In the genomic region with DNA sequence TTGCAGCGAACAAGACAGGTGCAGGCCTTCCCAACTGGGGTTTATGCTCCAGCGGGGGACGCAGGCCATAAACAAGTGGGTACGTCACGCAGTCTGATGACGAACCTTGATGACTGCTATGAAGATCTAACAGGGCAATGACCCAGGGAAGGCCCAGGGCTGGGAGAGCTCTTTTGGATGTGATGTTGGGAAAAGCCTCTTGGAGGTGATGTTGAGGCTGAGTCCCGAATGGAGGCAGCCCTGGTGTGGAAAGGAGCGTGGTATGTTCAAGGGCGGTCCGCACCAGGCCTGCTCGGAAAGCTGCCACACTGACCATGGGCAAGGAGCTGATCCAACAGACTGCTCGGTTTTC, we compare ENCODE assay signal across 9 cellular contexts. TPM values are rescaled to one million over a fixed set of nuclear protein-coding genes. Genes with fewer than 3 reads are reported as not detected.
DNase-seq lines count a peak whose midpoint lies in the region; ATAC-seq and TF ChIP-seq lines count a peak whose summit lies in the region.
"Had no signal": no experiment of that assay in that cellular context is flagged by ENCODE, and none has a peak within 500 bp of the region (broad histone marks: within the 10 kb centered on the region; RNA-seq: fewer than 3 reads in every experiment).

No MANE protein-coding gene starts in this region.

- peaks cover 9% of the 10 kb centered on the region for H3K27me3 Mint-ChIP-seq in activated CD8-positive, alpha-beta T cell treated with anti-CD3 and anti-CD28 coated beads for 36 hours
- peaks cover 0 to 6% (median 2%) of the 10 kb centered on the region in 3 donors for H3K27me3 Mint-ChIP-seq in immature natural killer cell (ENCODE audit: low read depth in 3 of 3)
- peaks cover 0 to 4% of the 10 kb centered on the region in 2 donors for H3K27me3 Mint-ChIP-seq in stimulated activated naive B cell treated with anti-CD40 and anti-IgM and Interleukin-4, amounts not matched to agents 10 μg/mL and 1 μg/mL and 100 μg/mL, for 72 hours

- H3K4me3 ChIP-seq in IMR-90 (ENCODE audit: insufficient read depth, low read depth, low read length) = no peak overlapping the region

- in situ Hi-C loops in IMR-90 (cut with MboI; ENCODE audit: low sequenced_read_pairs) = no loop called here

- H3K14ac ChIP-seq in IMR-90 (replicated peaks; ENCODE audit: low read depth, low read length) = no peak overlapping the region

- no peak overlapping the region for H2BK15ac ChIP-seq in IMR-90 (ENCODE audit: low read depth, low read length)

- no peak overlapping the region for H2BK5ac ChIP-seq in IMR-90 (ENCODE audit: low read depth, low read length, poor library complexity, severe bottlenecking)

- H3K27ac ChIP-seq in IMR-90 (ENCODE audit: insufficient read depth, low read length) = no peak overlapping the region

- peak overlapping the region; percentile 87; the same call in 1 of the 2 replicates for H3K4ac ChIP-seq in IMR-90 (ENCODE audit: low read depth, low read length)

- H3K4me1 Mint-ChIP-seq in activated CD8-positive, alpha-beta T cell treated with anti-CD3 and anti-CD28 coated beads for 36 hours (ENCODE audit: low read depth) = peaks cover 52% of the 10 kb centered on the region
- H3K4me1 Mint-ChIP-seq in immature natural killer cell = peaks cover 73 to 76% of the 10 kb centered on the region in 2 donors
- H3K4me1 Mint-ChIP-seq in stimulated activated naive B cell treated with anti-CD40 and anti-IgM and Interleukin-4, amounts not matched to agents 10 μg/mL and 1 μg/mL and 100 μg/mL, for 72 hours = peaks cover 42 to 71% of the 10 kb centered on the region in 2 donors

- no peak overlapping the region for H4K91ac ChIP-seq in IMR-90 (ENCODE audit: insufficient read depth, low read depth, low read length)

- no peak overlapping the region for H3K18ac ChIP-seq in IMR-90 (ENCODE audit: low read depth, low read length)

- peak overlapping the region in 1 of 2 experiments; percentile 83; a peak in 1 of 4 replicates for H4K8ac ChIP-seq in IMR-90 (ENCODE audit: low read depth in 2 of 2, low read length in 2 of 2)

- peak overlapping the region; percentile 68; the same call in 1 of the 2 replicates for H2BK120ac ChIP-seq in IMR-90 (ENCODE audit: low read depth, low read length)

- POLR2A ChIA-PET in IMR-90 (lab: Charles Lee; ENCODE audit: unreplicated experiment) = no interaction called here
- POLR2A ChIA-PET in activated CD8-positive, alpha-beta T cell treated with anti-CD3 and anti-CD28 coated beads for 36 hours (lab: Charles Lee) = interaction anchor here (0.8 to 2.4 kb wide), 5 partner anchors 12 to 139 kb away, joined by 3 to 22 read pairs (median 7); a partner anchor contains a TSS

- no peak overlapping the region for H4K5ac ChIP-seq in IMR-90 (ENCODE audit: low read depth, low read length)

- TF ChIP-seq POLR2A in IMR-90 (IDR thresholded peaks at IDR 0.05; ENCODE audit: low read depth, low read length) = no peak

- H3K23ac ChIP-seq in IMR-90 (ENCODE audit: low read depth, low read length) = 0 out of 2 replicates have a peak overlapping the region, but pooled peaks have one; percentile 80

- peaks cover 52% of the 10 kb centered on the region for H3K36me3 Mint-ChIP-seq in activated CD8-positive, alpha-beta T cell treated with anti-CD3 and anti-CD28 coated beads for 36 hours (ENCODE audit: low read depth)
- H3K36me3 Mint-ChIP-seq in immature natural killer cell = no peaks in the 10 kb centered on the region
- peaks cover 59 to 71% of the 10 kb centered on the region in 2 donors for H3K36me3 Mint-ChIP-seq in stimulated activated naive B cell treated with anti-CD40 and anti-IgM and Interleukin-4, amounts not matched to agents 10 μg/mL and 1 μg/mL and 100 μg/mL, for 72 hours

- H3K27me3 ChIP-seq in IMR-90 (ENCODE audit: control insufficient read depth, insufficient read depth, low read length) = no peaks in the 10 kb centered on the region

- peaks cover 15% of the 10 kb centered on the region; the same call in 1 of the 2 replicates for H3K4me1 ChIP-seq in IMR-90 (ENCODE audit: control insufficient read depth, insufficient read depth, low read length)

- intact Hi-C loops in IMR-90 (cut with micrococcal nuclease) = no loop called here
- intact Hi-C loops in activated CD8-positive, alpha-beta T cell treated with anti-CD3 and anti-CD28 coated beads for 36 hours (cut with micrococcal nuclease) = no loop called here

- dilution Hi-C loops in IMR-90 (cut with HindIII; ENCODE audit: low sequenced_read_pairs, unreplicated experiment) = no loop called here

- no peaks in the 10 kb centered on the region for H3K9me3 ChIP-seq in IMR-90 (ENCODE audit: control insufficient read depth, insufficient read depth, low read length)

- H4K20me1 ChIP-seq in IMR-90 (ENCODE audit: insufficient read depth, low read length) = peaks cover 53% of the 10 kb centered on the region; the same call in 1 of the 2 replicates

- DNase-seq in IMR-90 = no peak
- no peak for DNase-seq in activated CD8-positive, alpha-beta T cell treated with anti-CD3 and anti-CD28 coated beads for 36 hours
- no peak for DNase-seq in immature natural killer cell
- no peak for DNase-seq in stimulated activated naive B cell treated with anti-CD40 and anti-IgM and Interleukin-4, amounts not matched to agents 10 μg/mL and 1 μg/mL and 100 μg/mL, for 72 hours
- DNase-seq in islet precursor cell = no peak
- no peak for DNase-seq in NCI-H1092 (lab: John Stamatoyannopoulos, UW)
- DNase-seq: stimulated activated naive CD4-positive, alpha-beta T cell treated with Interleukin-2 at 50 U/mL for 16 hours had no signal

- H3K9me1 ChIP-seq in IMR-90 (ENCODE audit: insufficient read depth, low read length) = peaks cover 28% of the 10 kb centered on the region

- WGBS in IMR-90 (ENCODE audit: extremely low coverage in 2 of 2, insufficient read length in 1 of 2), 2 experiments = 95% methylated on average over 8 of the region's 12 CpGs; no CpG with 5 or more reads in 1 of the 2 experiments

- peak overlapping the region; percentile 43 for H3K4me3 Mint-ChIP-seq in activated CD8-positive, alpha-beta T cell treated with anti-CD3 and anti-CD28 coated beads for 36 hours
- H3K4me3 Mint-ChIP-seq in immature natural killer cell = peak overlapping the region; percentile 56 to 83 (median 80)
- peak overlapping the region; percentile 72 to 75 for H3K4me3 Mint-ChIP-seq in stimulated activated naive B cell treated with anti-CD40 and anti-IgM and Interleukin-4, amounts not matched to agents 10 μg/mL and 1 μg/mL and 100 μg/mL, for 72 hours

- no TSS peak for BruUV-seq in IMR-90 (replicated peaks; lab: Mats Ljungman, UMichigan)

- no peak overlapping the region for H3K4me2 ChIP-seq in IMR-90 (ENCODE audit: low read depth, low read length)

- peak overlapping the region; percentile 47 for H2AK9ac ChIP-seq in IMR-90 (replicated peaks; ENCODE audit: low read depth, low read length, poor library complexity)

- CTCF ChIA-PET in IMR-90 (lab: Yijun Ruan, JAX) = interaction anchor here (1.5 kb wide), 1 partner anchor 37 kb away, joined by 6 read pairs; no protein-coding TSS in a partner anchor
- CTCF ChIA-PET in activated CD8-positive, alpha-beta T cell treated with anti-CD3 and anti-CD28 coated beads for 36 hours (lab: Charles Lee) = interaction anchor here (1.0 to 2.2 kb wide), 6 partner anchors 18 to 498 kb away, joined by 3 to 11 read pairs (median 4); a partner anchor contains a TSS

- no peak overlapping the region for H3K56ac ChIP-seq in IMR-90 (ENCODE audit: extremely low read depth, insufficient read depth, low read length)

- TF ChIP-seq CTCF in IMR-90 (conservative IDR thresholded peaks at IDR 0.05; ENCODE audit: low read depth, low read length) = no peak
- no peak for TF ChIP-seq CTCF in activated CD8-positive, alpha-beta T cell treated with anti-CD3 and anti-CD28 coated beads for 36 hours (IDR thresholded peaks at IDR 0.05)

- no peaks in the 10 kb centered on the region for H3K9me3 Mint-ChIP-seq in activated CD8-positive, alpha-beta T cell treated with anti-CD3 and anti-CD28 coated beads for 36 hours
- no peaks in the 10 kb centered on the region for H3K9me3 Mint-ChIP-seq in immature natural killer cell
- peaks cover 2 to 7% of the 10 kb centered on the region in 2 donors for H3K9me3 Mint-ChIP-seq in stimulated activated naive B cell treated with anti-CD40 and anti-IgM and Interleukin-4, amounts not matched to agents 10 μg/mL and 1 μg/mL and 100 μg/mL, for 72 hours

- H3K79me1 ChIP-seq in IMR-90 (ENCODE audit: low read depth in 1 of 2, low read length in 2 of 2) = peaks cover 19 to 87% of the 10 kb centered on the region in 2 experiments

- H2AFZ ChIP-seq in IMR-90 (replicated peaks; ENCODE audit: low read length, poor library complexity) = peak overlapping the region; percentile 26

- H2AK5ac ChIP-seq in IMR-90 (ENCODE audit: low read depth, low read length) = peak overlapping the region; percentile 16; the same call in 1 of the 2 replicates

- H3K27ac Mint-ChIP-seq in activated CD8-positive, alpha-beta T cell treated with anti-CD3 and anti-CD28 coated beads for 36 hours = peak overlapping the region; percentile 93
- peak overlapping the region; percentile 94 to 98 (median 96) for H3K27ac Mint-ChIP-seq in immature natural killer cell
- H3K27ac Mint-ChIP-seq in stimulated activated naive B cell treated with anti-CD40 and anti-IgM and Interleukin-4, amounts not matched to agents 10 μg/mL and 1 μg/mL and 100 μg/mL, for 72 hours = peak overlapping the region; percentile 98

- no peak for TF ChIP-seq RAD21 in IMR-90 (IDR thresholded peaks at IDR 0.05; ENCODE audit: low read length)

- no peak overlapping the region for H3K9ac ChIP-seq in IMR-90 (ENCODE audit: low read depth, low read length)

- H2BK20ac ChIP-seq in IMR-90 (ENCODE audit: low read depth, low read length) = no peak overlapping the region

- peaks cover 15% of the 10 kb centered on the region; the same call in 1 of the 2 replicates for H3K36me3 ChIP-seq in IMR-90 (ENCODE audit: control insufficient read depth, insufficient read depth, low read length)

- ATAC-seq in IMR-90 (ENCODE audit: low read depth) (no peak), GM21423 (IDR thresholded peaks at IDR 0.05; ENCODE audit: unreplicated experiment) (no peak), GM18870 (IDR thresholded peaks at IDR 0.05; ENCODE audit: unreplicated experiment) (no peak)
- no peak for ATAC-seq in activated CD8-positive, alpha-beta T cell treated with anti-CD3 and anti-CD28 coated beads for 36 hours
- ATAC-seq in stimulated activated naive B cell treated with anti-CD40 and anti-IgM and Interleukin-4, amounts not matched to agents 10 μg/mL and 1 μg/mL and 100 μg/mL, for 72 hours (replicated peaks) = no peak

RNA-seq across cellular contexts. Expression of a gene that starts 5.8 kb away (rescaled TPM):
- total RNA-seq in IMR-90 (2012; rRNA removed) = 31.9 and 33.3 TPM in 2 replicates
- polyA plus RNA-seq in IMR-90 (2012; rRNA removed) = 88.4 and 98.4 TPM in 2 replicates
- 45.4 and 87.9 TPM in 2 replicates for polyA plus RNA-seq in IMR-90 (2012; cell fraction: cytosol; rRNA removed)
- polyA plus RNA-seq in IMR-90 (2012; cell fraction: nucleus; rRNA removed; ENCODE audit: low replicate concordance) = 69.4 and 94.9 TPM in 2 replicates
- total RNA-seq in activated CD8-positive, alpha-beta T cell treated with anti-CD3 and anti-CD28 coated beads for 36 hours = 100 to 1,000 TPM; 131 to 134 TPM
- polyA plus RNA-seq in immature natural killer cell = 10 to 100 TPM; 21.9 to 28.7 (median 22.0) TPM

RNA-seq across cellular contexts. Expression of a gene that starts 17.1 kb away (rescaled TPM):
- 16.3 and 16.9 TPM in 2 replicates for total RNA-seq in IMR-90 (2012; rRNA removed)
- polyA plus RNA-seq in IMR-90 (2012; rRNA removed) = 17.6 and 18.4 TPM in 2 replicates
- polyA plus RNA-seq in IMR-90 (2012; cell fraction: cytosol; rRNA removed) = 15.8 and 19.2 TPM in 2 replicates
- polyA plus RNA-seq in IMR-90 (2012; cell fraction: nucleus; rRNA removed; ENCODE audit: low replicate concordance) = 29.9 and 31.1 TPM in 2 replicates
- total RNA-seq in activated CD8-positive, alpha-beta T cell treated with anti-CD3 and anti-CD28 coated beads for 36 hours = 10 to 100 TPM; 33.9 to 34.4 TPM
- 10 to 100 TPM; 11.5 to 18.7 (median 17.7) TPM for polyA plus RNA-seq in immature natural killer cell

RNA-seq across cellular contexts. Expression of a gene that starts 41.2 kb away (rescaled TPM):
- total RNA-seq in IMR-90 (2012; rRNA removed) = 41.9 and 43.9 TPM in 2 replicates
- polyA plus RNA-seq in IMR-90 (2012; rRNA removed) (21.3 and 23.0 TPM in 2 replicates), immature natural killer cell (10 to 100 TPM; 20.3 to 31.3 (median 24.6) TPM)
- 15.5 and 18.0 TPM in 2 replicates for polyA plus RNA-seq in IMR-90 (2012; cell fraction: cytosol; rRNA removed)
- polyA plus RNA-seq in IMR-90 (2012; cell fraction: nucleus; rRNA removed; ENCODE audit: low replicate concordance) = 6.4 and 7.0 TPM in 2 replicates
- total RNA-seq in activated CD8-positive, alpha-beta T cell treated with anti-CD3 and anti-CD28 coated beads for 36 hours = 100 to 1,000 TPM; 109 to 114 TPM

RNA-seq across cellular contexts. Expression of a gene that starts 41.5 kb away (rescaled TPM):
- 70.0 and 107 TPM in 2 replicates for total RNA-seq in IMR-90 (2012; rRNA removed)
- polyA plus RNA-seq in IMR-90 (2012; rRNA removed) (280 and 290 TPM in 2 replicates), immature natural killer cell (100 to 1,000 TPM; 160 to 274 (median 225) TPM)
- polyA plus RNA-seq in IMR-90 (2012; cell fraction: cytosol; rRNA removed) = 196 and 200 TPM in 2 replicates
- 40.4 and 104 TPM in 2 replicates for polyA plus RNA-seq in IMR-90 (2012; cell fraction: nucleus; rRNA removed; ENCODE audit: low replicate concordance)
- 100 to 1,000 TPM; 162 to 170 TPM for total RNA-seq in activated CD8-positive, alpha-beta T cell treated with anti-CD3 and anti-CD28 coated beads for 36 hours

RNA-seq across cellular contexts. Expression of a gene that starts 57.4 kb away (rescaled TPM):
- total RNA-seq in IMR-90 (2012; rRNA removed) = 38.0 and 54.5 TPM in 2 replicates
- 110 and 147 TPM in 2 replicates for polyA plus RNA-seq in IMR-90 (2012; rRNA removed)
- 34.0 and 101 TPM in 2 replicates for polyA plus RNA-seq in IMR-90 (2012; cell fraction: cytosol; rRNA removed)
- 556 and 1,224 TPM in 2 replicates for polyA plus RNA-seq in IMR-90 (2012; cell fraction: nucleus; rRNA removed; ENCODE audit: low replicate concordance)
- 10 to 100 TPM; 10.3 to 13.9 TPM for total RNA-seq in activated CD8-positive, alpha-beta T cell treated with anti-CD3 and anti-CD28 coated beads for 36 hours
- 1 to 10 TPM; 3.2 to 6.2 (median 3.9) TPM for polyA plus RNA-seq in immature natural killer cell
